9 cellular contexts compared by ENCODE assay signal in genomic region chr4:146916479-146917076, GRCh38. TPM values are rescaled to one million over a fixed set of nuclear protein-coding genes. Genes with fewer than 3 reads are reported as not detected.
DNase-seq lines count a peak whose midpoint lies in the region; ATAC-seq and TF ChIP-seq lines count a peak whose summit lies in the region.
"Had no signal": no experiment of that assay in that cellular context is flagged by ENCODE, and none has a peak within 500 bp of the region (broad histone marks: within the 10 kb centered on the region; RNA-seq: fewer than 3 reads in every experiment).

No MANE protein-coding gene starts in this region.

- H3K9me3 Mint-ChIP-seq in Calu3 (ENCODE audit: low read depth, unreplicated experiment), result no peaks in the 10 kb centered on the region
- H3K9me3 Mint-ChIP-seq: activated B cell treated with CpG ODN at 0.5 μM for 24 hours had no signal

- no peak overlapping the region for H3K4me3 Mint-ChIP-seq in Calu3 (ENCODE audit: low read depth, unreplicated experiment)
- H3K4me3 Mint-ChIP-seq: activated B cell treated with CpG ODN at 0.5 μM for 24 hours had no signal

- DNase-seq in Calu3 (peak; percentile 5), NCI-H345 (lab: John Stamatoyannopoulos, UW) (peak; percentile 1), breast epithelium (ENCODE audit: low spot score in 2 of 2) (no peak), lower lobe of right lung (no peak), mucosa of gallbladder (ENCODE audit: low spot score) (no peak)
- no peak for DNase-seq in activated CD4-positive, CD25-positive, alpha-beta regulatory T cell (lab: John Stamatoyannopoulos, UW)
- DNase-seq: activated B cell treated with CpG ODN at 0.5 μM for 24 hours had no signal

- H3K4me3 ChIP-seq in breast epithelium, result no peak overlapping the region
- H3K4me3 ChIP-seq in lower lobe of right lung, result no peak overlapping the region

- ATAC-seq in GM21360 (IDR thresholded peaks at IDR 0.05; ENCODE audit: unreplicated experiment), result peak; percentile 49
- no peak for ATAC-seq in lower lobe of right lung
- ATAC-seq in HG03039 (IDR thresholded peaks at IDR 0.05; ENCODE audit: unreplicated experiment), result no peak

- H3K27me3 ChIP-seq in breast epithelium (peaks cover 0 to 4% of the 10 kb centered on the region in 2 donors), lower lobe of right lung (ENCODE audit: low read depth) (no peaks in the 10 kb centered on the region)

- H3K36me3 ChIP-seq in breast epithelium, result no peaks in the 10 kb centered on the region
- H3K36me3 ChIP-seq in lower lobe of right lung, result no peaks in the 10 kb centered on the region

- no peaks in the 10 kb centered on the region for H3K4me1 ChIP-seq in breast epithelium
- no peaks in the 10 kb centered on the region for H3K4me1 ChIP-seq in lower lobe of right lung

- H3K27me3 Mint-ChIP-seq in Calu3 (ENCODE audit: unreplicated experiment), result no peaks in the 10 kb centered on the region

- H3K4me1 Mint-ChIP-seq in Calu3 (ENCODE audit: low read depth, unreplicated experiment), result no peaks in the 10 kb centered on the region
- H3K4me1 Mint-ChIP-seq: activated B cell treated with CpG ODN at 0.5 μM for 24 hours had no signal

- TF ChIP-seq CTCF in Calu3 (IDR thresholded peaks at IDR 0.05; ENCODE audit: unreplicated experiment) (peak; percentile 50), breast epithelium (IDR thresholded peaks at IDR 0.05) (peak; percentile 39 to 71 (median 54)), lower lobe of right lung (IDR thresholded peaks at IDR 0.05) (peak; percentile 75)

- H3K27ac Mint-ChIP-seq in Calu3 (ENCODE audit: unreplicated experiment), result no peak overlapping the region
- H3K27ac Mint-ChIP-seq: activated B cell treated with CpG ODN at 0.5 μM for 24 hours had no signal

- TF ChIP-seq POLR2A in breast epithelium (IDR thresholded peaks at IDR 0.05), result no peak

- H3K27ac ChIP-seq in breast epithelium, result no peak overlapping the region
- no peak overlapping the region for H3K27ac ChIP-seq in lower lobe of right lung

- no TSS peak for BruUV-seq in Calu3 (replicated peaks; lab: Mats Ljungman, UMichigan)

- intact Hi-C loops in Calu3 (cut with micrococcal nuclease; ENCODE audit: unreplicated experiment) (loop anchor here (1.0 to 2.0 kb wide), 3 partner anchors 333 to 574 kb away; no protein-coding TSS in a partner anchor), breast epithelium (cut with DNase I; ENCODE audit: low total_unique reads) (no loop called here), lower lobe of right lung (cut with DNase I) (no loop called here)

- H3K36me3 Mint-ChIP-seq in Calu3 (ENCODE audit: insufficient read depth, unreplicated experiment), result no peaks in the 10 kb centered on the region

- CTCF ChIA-PET in Calu3 (lab: Charles Lee), result no interaction called here

- H3K9me3 ChIP-seq in breast epithelium, result no peaks in the 10 kb centered on the region
- H3K9me3 ChIP-seq in lower lobe of right lung, result no peaks in the 10 kb centered on the region

RNA-seq across cellular contexts. Expression of gene TTC29, which starts 29.1 kb away (rescaled TPM):
- total RNA-seq in Calu3 (2022) (not detected in 2 replicates), breast epithelium (under 1 TPM in 1 of 3 donors, not detected in 2; 0.29 TPM), lower lobe of right lung (4.5 TPM), mucosa of gallbladder (not detected)
- total RNA-seq: activated B cell treated with CpG ODN at 0.5 μM for 24 hours had no signal

Comparison
In these comparisons a context has a peak if more than half of its experiments do, and no peak if none do; other contexts are left out.
1. DNase-seq: peak in Calu3 (single experiment) and NCI-H345 (single experiment); none in breast epithelium (0 of 2), lower lobe of right lung (single experiment), mucosa of gallbladder (single experiment) and activated CD4-positive, CD25-positive, alpha-beta regulatory T cell (0 of 4).
2. Peak in every context shown above with its lines, with median percentiles within 50 percentile points of each other: CTCF ChIP-seq.